7 cellular contexts compared by ENCODE assay signal in the genomic region with DNA sequence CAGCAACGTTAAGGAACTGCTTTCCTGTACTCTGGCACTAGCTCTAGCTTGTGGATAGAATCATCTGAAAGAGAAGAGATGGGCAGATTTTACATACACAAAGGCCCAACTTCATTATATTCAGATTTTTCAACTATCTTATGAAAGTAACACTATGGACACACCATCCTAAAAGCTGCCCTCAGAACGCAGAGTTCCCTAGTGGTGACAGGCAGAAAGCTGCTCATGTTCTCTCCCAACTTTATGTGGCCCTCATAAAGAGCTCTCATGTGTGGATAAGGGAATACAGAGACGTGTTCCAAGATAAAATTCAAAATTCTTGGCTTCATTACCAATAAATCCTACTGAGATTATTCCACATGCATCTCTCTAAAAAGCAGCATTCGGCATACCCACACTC. TPM values are rescaled to one million over a fixed set of nuclear protein-coding genes. Genes with fewer than 3 reads are reported as not detected.
DNase-seq lines count a peak whose midpoint lies in the region; TF ChIP-seq lines count a peak whose summit lies in the region.

No MANE protein-coding gene starts in this region.

- H4K20me1 ChIP-seq in SU-DHL-6 (ENCODE audit: low read depth, low read length), result peaks cover 20% of the 10 kb centered on the region; the same call in 1 of the 2 replicates

- peak overlapping the region; percentile 84 for H3K4me3 ChIP-seq in HAP-1
- H3K4me3 ChIP-seq in SU-DHL-6 (ENCODE audit: insufficient read depth, low read length, poor library complexity, severe bottlenecking), result peak overlapping the region; percentile 87
- H3K4me3 ChIP-seq in fibroblast of villous mesenchyme (ENCODE audit: low read depth, low read length), result peak overlapping the region; percentile 95
- H3K4me3 ChIP-seq in skin epidermis, result peak overlapping the region in 5 of 7 experiments; percentile 64 to 90 (median 85)

- no peaks in the 10 kb centered on the region for H3K9me2 ChIP-seq in SU-DHL-6 (replicated peaks; ENCODE audit: insufficient read depth, low read length)

- peaks cover 58% of the 10 kb centered on the region for H3K79me2 ChIP-seq in SU-DHL-6 (ENCODE audit: insufficient read depth, low read length)

- peak overlapping the region; percentile 89 for H3K4me2 ChIP-seq in SU-DHL-6 (ENCODE audit: low read depth, low read length, poor library complexity, severe bottlenecking)

- peaks cover 25% of the 10 kb centered on the region for H3K4me1 ChIP-seq in HAP-1

- peak overlapping the region; percentile 11; the same call in 1 of the 2 replicates for H3K27ac ChIP-seq in SU-DHL-6 (ENCODE audit: low read depth, low read length)
- H3K27ac ChIP-seq in skin epidermis, result peak overlapping the region in 8 of 21 experiments; percentile 36 to 91 (median 62)

- DNase-seq in HAP-1 (ENCODE audit: low spot score in 2 of 2), result peak; percentile 17 to 35
- no peak for DNase-seq in fibroblast of villous mesenchyme (ENCODE audit: low read depth)
- DNase-seq in NCI-H1694 (lab: John Stamatoyannopoulos, UW), result no peak
- DNase-seq in NCI-H128 (lab: John Stamatoyannopoulos, UW; ENCODE audit: unreplicated experiment), result no peak
- DNase-seq in HuH-7 (ENCODE audit: low spot score), result no peak

- no peaks in the 10 kb centered on the region for H3K36me3 ChIP-seq in HAP-1 (replicated peaks)
- no peaks in the 10 kb centered on the region for H3K36me3 ChIP-seq in SU-DHL-6 (ENCODE audit: low read length)

- H3K9me3 ChIP-seq in HAP-1 (peaks cover 3% of the 10 kb centered on the region; the same call in 1 of the 2 replicates), SU-DHL-6 (ENCODE audit: insufficient read depth, low read length) (no peaks in the 10 kb centered on the region)

- TF ChIP-seq CTCF in SU-DHL-6 (IDR thresholded peaks at IDR 0.05; ENCODE audit: insufficient read depth, low read length, poor library complexity, severe bottlenecking) (peak; percentile 20), fibroblast of villous mesenchyme (IDR thresholded peaks at IDR 0.05; ENCODE audit: insufficient read depth, low read depth, low read length) (no peak)

- H3K27me3 ChIP-seq in HAP-1 (ENCODE audit: low read depth), result no peaks in the 10 kb centered on the region
- no peaks in the 10 kb centered on the region for H3K27me3 ChIP-seq in SU-DHL-6 (ENCODE audit: low read length)

- H2AFZ ChIP-seq in SU-DHL-6 (ENCODE audit: low read depth, low read length, severe bottlenecking), result no peak overlapping the region

- peak overlapping the region; percentile 94 for H3K9ac ChIP-seq in SU-DHL-6 (ENCODE audit: low read length)

- peaks cover 18% of the 10 kb centered on the region for H3F3A ChIP-seq in SU-DHL-6 (ENCODE audit: insufficient read depth)

- in situ Hi-C loops in HAP-1 (cut with MboI; ENCODE audit: low sequenced_read_pairs), result loop anchor here (10.0 kb wide), 1 partner anchor 103 kb away; the partner anchor contains the start of gene MMP15

RNA-seq across cellular contexts. Expression of gene CFAP20, which starts 1.5 kb away (rescaled TPM):
- total RNA-seq in fibroblast of villous mesenchyme, result 29.6 and 34.5 TPM in 2 replicates

Comparison
In these comparisons a context has a peak if more than half of its experiments do, and no peak if none do; other contexts are left out.
1. DNase-seq: peak in HAP-1 (2 of 2); none in fibroblast of villous mesenchyme (single experiment), NCI-H1694 (single experiment), NCI-H128 (single experiment) and HuH-7 (single experiment).
2. Peak in every context shown above with its lines, with median percentiles within 50 percentile points of each other: H3K4me3 ChIP-seq.